Comparison of ENCODE assay signal across 8 cellular contexts in the genomic region with DNA sequence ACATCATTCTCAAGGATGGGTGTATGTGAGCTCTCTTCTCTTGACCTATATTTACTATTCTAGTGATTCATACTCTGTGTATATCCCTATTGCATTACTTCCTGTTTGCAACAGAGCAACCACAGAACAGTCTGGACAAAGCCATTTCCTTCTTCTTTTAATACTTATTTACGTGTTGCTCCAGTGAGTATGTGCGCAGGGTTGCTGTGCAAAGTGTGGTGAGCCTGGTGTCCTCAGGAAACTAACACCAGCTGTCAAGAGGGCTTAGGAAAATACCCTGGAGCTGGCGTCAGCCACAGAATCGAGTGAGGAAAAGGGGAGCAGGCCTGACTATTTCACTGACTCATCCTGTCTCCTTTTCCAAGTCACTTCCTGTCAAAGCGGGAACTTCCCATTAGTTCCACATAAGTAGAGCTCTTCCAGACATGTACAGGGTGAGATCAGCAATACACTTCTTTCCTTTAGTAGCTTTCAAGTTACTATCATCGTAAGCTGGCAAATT.
DNase-seq lines count a peak whose midpoint lies in the region; ATAC-seq lines count a peak whose summit lies in the region.

No MANE protein-coding gene starts in this region.

- intact Hi-C loops in Right ventricle myocardium superior (cut with DNase I), result no loop called here

- H3K27me3 ChIP-seq in skeletal muscle satellite cell (ENCODE audit: control insufficient read depth, insufficient read depth, low read length), result no peaks in the 10 kb centered on the region

- peak overlapping the region; percentile 29 for H3K9ac ChIP-seq in skeletal muscle satellite cell (ENCODE audit: low read depth, low read length)

- no peaks in the 10 kb centered on the region for H3K9me3 ChIP-seq in skeletal muscle satellite cell (replicated peaks; ENCODE audit: low read length)

- H3K36me3 ChIP-seq in skeletal muscle satellite cell (ENCODE audit: insufficient read depth, low read length), result no peaks in the 10 kb centered on the region

- peak overlapping the region; percentile 48 for H3K4me2 ChIP-seq in skeletal muscle satellite cell (ENCODE audit: low read length)

- no peak overlapping the region for H3K4me3 ChIP-seq in skeletal muscle satellite cell (ENCODE audit: low read length)

- ATAC-seq in Right ventricle myocardium superior (ENCODE audit: poor library complexity) (peak; percentile 79), GM19397 (IDR thresholded peaks at IDR 0.05; ENCODE audit: unreplicated experiment) (no peak)

- peaks cover 18% of the 10 kb centered on the region for H3K4me1 ChIP-seq in skeletal muscle satellite cell (ENCODE audit: control insufficient read depth, insufficient read depth, low read length)

- DNase-seq in NCI-H1694 treated with DMSO at 0.1 percent for 48 hours (lab: John Stamatoyannopoulos, UW) (peak; percentile 17), NCI-H1694 (lab: John Stamatoyannopoulos, UW) (no peak), T1000 (lab: John Stamatoyannopoulos, UW) (peak; percentile 47), Right ventricle myocardium superior (peak; percentile 57), OCI-M2 (lab: John Stamatoyannopoulos, UW; ENCODE audit: unreplicated experiment) (no peak), KG1 (lab: John Stamatoyannopoulos, UW) (no peak)

Comparison
In these comparisons a context has a peak if more than half of its experiments do, and no peak if none do; other contexts are left out.
1. DNase-seq: peak in NCI-H1694 treated with DMSO at 0.1 percent for 48 hours (single experiment), T1000 (single experiment) and Right ventricle myocardium superior (single experiment); none in NCI-H1694 (single experiment), OCI-M2 (single experiment) and KG1 (single experiment).